25 cellular contexts compared by ENCODE assay signal in the genomic region with DNA sequence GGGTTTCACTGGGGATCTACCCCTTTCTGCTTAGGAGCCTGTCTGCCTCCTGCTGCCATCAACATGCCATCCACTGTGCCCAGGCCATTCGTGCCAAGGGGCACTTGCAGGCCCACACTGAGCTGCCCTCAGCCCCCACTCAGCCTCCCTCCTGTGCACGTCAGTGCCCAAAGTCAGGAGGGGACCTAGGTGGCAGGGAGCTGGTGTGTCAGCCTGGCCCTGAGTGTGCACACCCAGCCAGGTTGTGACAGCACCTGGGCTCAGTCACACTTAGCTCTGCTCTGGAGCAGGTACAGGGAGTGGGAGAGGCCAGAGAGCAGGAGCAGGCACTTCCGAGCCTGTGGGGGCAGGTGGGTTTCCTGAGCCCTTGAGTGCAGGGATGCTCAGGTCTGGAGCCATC.
DNase-seq lines count a peak whose midpoint lies in the region; ATAC-seq, FAIRE-seq and TF ChIP-seq lines count a peak whose summit lies in the region.
"Had no signal": no experiment of that assay in that cellular context is flagged by ENCODE, and none has a peak within 500 bp of the region (broad histone marks: within the 10 kb centered on the region; RNA-seq: fewer than 3 reads in every experiment).

No MANE protein-coding gene starts in this region.

- no peaks in the 10 kb centered on the region for H4K20me1 ChIP-seq in HepG2 (ENCODE audit: insufficient read depth, low read length)
- H4K20me1 ChIP-seq: BLaER1 had no signal

- H3K4me1 ChIP-seq in HepG2 (ENCODE audit: insufficient read depth, low read length) (no peaks in the 10 kb centered on the region), spleen (no peaks in the 10 kb centered on the region)
- H3K4me1 ChIP-seq: BLaER1, HAP-1 had no signal

- peaks cover 0 to 12% of the 10 kb centered on the region in 2 donors for H3K9me3 Mint-ChIP-seq in stimulated activated naive CD8-positive, alpha-beta T cell treated with anti-CD3 and anti-CD28 coated beads, Interleukin-15, amount 100 ng/mL, for 72 hours
- no peaks in the 10 kb centered on the region for H3K9me3 Mint-ChIP-seq in stimulated activated effector memory CD8-positive, alpha-beta T cell treated with anti-CD3 and anti-CD28 coated beads, Interleukin-12 subunit alpha, Interleukin-12 subunit beta, amount 100 ng/mL, for 72 hours
- H3K9me3 Mint-ChIP-seq: HFFc6 had no signal

- no peak for TF ChIP-seq POLR2A in HepG2 (IDR thresholded peaks at IDR 0.05; ENCODE audit: insufficient read depth in 1 of 2, low read depth in 2 of 2, low read length in 2 of 2)
- TF ChIP-seq POLR2A in spleen (IDR thresholded peaks at IDR 0.05): no peak

- peak; percentile 26 for ATAC-seq in stimulated activated naive CD8-positive, alpha-beta T cell treated with anti-CD3 and anti-CD28 coated beads, Interleukin-15, amount 100 ng/mL, for 72 hours
- no peak for ATAC-seq in stimulated activated naive CD8-positive, alpha-beta T cell treated with anti-CD3 and anti-CD28 coated beads, Interleukin-15, Interleukin-2, amounts not matched to agents 100 U/mL and 50 U/mL, for 24 hours
- ATAC-seq in HepG2 (peak; percentile 51), HG03520 (IDR thresholded peaks at IDR 0.05; ENCODE audit: unreplicated experiment) (no peak)
- peak; percentile 16 for ATAC-seq in stimulated activated effector memory CD8-positive, alpha-beta T cell treated with anti-CD3 and anti-CD28 coated beads, Interleukin-12 subunit alpha, Interleukin-12 subunit beta, amount 100 ng/mL, for 72 hours

- BruUV-seq in HepG2 (replicated peaks; lab: Mats Ljungman, UMichigan): no TSS peak

- H3K27ac Mint-ChIP-seq in stimulated activated naive CD8-positive, alpha-beta T cell treated with anti-CD3 and anti-CD28 coated beads, Interleukin-15, amount 100 ng/mL, for 72 hours: peak overlapping the region in 1 of 2 donors; percentile 48
- H3K27ac Mint-ChIP-seq in stimulated activated effector memory CD8-positive, alpha-beta T cell treated with anti-CD3 and anti-CD28 coated beads, Interleukin-12 subunit alpha, Interleukin-12 subunit beta, amount 100 ng/mL, for 72 hours: no peak overlapping the region
- H3K27ac Mint-ChIP-seq: B cell; CD4-positive, CD25-positive, alpha-beta regulatory T cell; HFFc6 had no signal

- FAIRE-seq in HepG2 (lab: Jason Lieb, UNC): no peak
- FAIRE-seq: A204.1, D721Med, GM12891, GM18507, H54 had no signal

- H3K36me3 ChIP-seq in HepG2 (replicated peaks in 1 of 2; ENCODE audit: control insufficient read depth in 1 of 2, insufficient read depth in 2 of 2, low read length in 2 of 2) (no peaks in the 10 kb centered on the region), spleen (no peaks in the 10 kb centered on the region)
- H3K36me3 ChIP-seq: BLaER1, HAP-1 had no signal

- no peak for TF ChIP-seq EP300 in HepG2 (IDR thresholded peaks at IDR 0.05; ENCODE audit: low read depth in 2 of 2, low read length in 2 of 2)
- no peak for TF ChIP-seq EP300 in HepG2 (CRISPR knock-in tag; IDR thresholded peaks at IDR 0.05; ENCODE audit: borderline replicate concordance)

- intact Hi-C loops in HepG2 (cut with micrococcal nuclease; ENCODE audit: unreplicated experiment) (no loop called here), spleen (cut with DNase I; ENCODE audit: low total_unique reads) (no loop called here)

- H3K9ac ChIP-seq in HepG2 (ENCODE audit: insufficient read depth, low read depth, low read length): no peak overlapping the region
- H3K9ac ChIP-seq: BLaER1 had no signal

- no peak for DNase-seq in stimulated activated naive CD8-positive, alpha-beta T cell treated with anti-CD3 and anti-CD28 coated beads, Interleukin-15, amount 100 ng/mL, for 72 hours
- no peak for DNase-seq in stimulated activated naive CD8-positive, alpha-beta T cell treated with anti-CD3 and anti-CD28 coated beads, Interleukin-15, Interleukin-2, amounts not matched to agents 100 U/mL and 50 U/mL, for 24 hours
- no peak for DNase-seq in HepG2 (ENCODE audit: low spot score)
- no peak for DNase-seq in stimulated activated effector memory CD8-positive, alpha-beta T cell treated with anti-CD3 and anti-CD28 coated beads, Interleukin-12 subunit alpha, Interleukin-12 subunit beta, amount 100 ng/mL, for 72 hours (ENCODE audit: low spot score in 2 of 2)
- DNase-seq in spleen: no peak
- no peak for DNase-seq in EL
- DNase-seq in effector CD4-positive, alpha-beta T cell: no peak
- DNase-seq: CD4-positive, CD25-positive, alpha-beta regulatory T cell; CD8-positive, alpha-beta memory T cell; DMS 273 treated with DMSO at 0.1 percent for 48 hours; DMS79; GF-D8; GOT3; HFFc6 had no signal

- POLR2A ChIA-PET in HepG2 (lab: Yijun Ruan, JAX): no interaction called here

- H3K4me3 ChIP-seq in HepG2 (replicated peaks in 1 of 3; ENCODE audit: insufficient read depth in 1 of 3, low read depth in 2 of 3, low read length in 3 of 3) (no peak overlapping the region), spleen (no peak overlapping the region)
- H3K4me3 ChIP-seq: BLaER1, HAP-1 had no signal

- H3K9me3 ChIP-seq in HepG2 (ENCODE audit: low read length): no peaks in the 10 kb centered on the region
- H3K9me3 ChIP-seq in spleen: peaks cover 0 to 21% (median 6%) of the 10 kb centered on the region in 8 donors
- H3K9me3 ChIP-seq: HAP-1 had no signal

- no peaks in the 10 kb centered on the region for H3K36me3 Mint-ChIP-seq in stimulated activated effector memory CD8-positive, alpha-beta T cell treated with anti-CD3 and anti-CD28 coated beads, Interleukin-12 subunit alpha, Interleukin-12 subunit beta, amount 100 ng/mL, for 72 hours
- H3K36me3 Mint-ChIP-seq: CD4-positive, CD25-positive, alpha-beta regulatory T cell had no signal

- no peaks in the 10 kb centered on the region for H3K27me3 ChIP-seq in HepG2 (ENCODE audit: control insufficient read depth in 1 of 2, insufficient read depth in 2 of 2, low read length in 2 of 2)
- no peaks in the 10 kb centered on the region for H3K27me3 ChIP-seq in spleen (replicated peaks in 1 of 7)
- H3K27me3 ChIP-seq: BLaER1 had no signal

- TF ChIP-seq CTCF in HepG2 (CRISPR knock-in tag; IDR thresholded peaks at IDR 0.05) (no peak), spleen (IDR thresholded peaks at IDR 0.05 in 8 of 11, conservative IDR thresholded peaks at IDR 0.05 in 3 of 11) (no peak)

- H3K4me2 ChIP-seq in HepG2 (ENCODE audit: low read depth, low read length): no peak overlapping the region
- H3K4me2 ChIP-seq: BLaER1 had no signal

- H3K4me1 Mint-ChIP-seq in stimulated activated naive CD8-positive, alpha-beta T cell treated with anti-CD3 and anti-CD28 coated beads, Interleukin-15, amount 100 ng/mL, for 72 hours: no peaks in the 10 kb centered on the region
- no peaks in the 10 kb centered on the region for H3K4me1 Mint-ChIP-seq in stimulated activated effector memory CD8-positive, alpha-beta T cell treated with anti-CD3 and anti-CD28 coated beads, Interleukin-12 subunit alpha, Interleukin-12 subunit beta, amount 100 ng/mL, for 72 hours
- H3K4me1 Mint-ChIP-seq: B cell; CD8-positive, alpha-beta memory T cell had no signal

- 25% methylated on average over 2 of the region's 3 CpGs for WGBS in HepG2 (ENCODE audit: low lambda C conversion rate)
- 74 to 89% (median 78%) methylated on average over 3 of the region's 3 CpGs for WGBS in spleen, 5 donors

- in situ Hi-C loops in HepG2 (cut with HindIII; ENCODE audit: extremely low pct_ligation_motif_present, low pct_unique_long_range_greater_than_20kb): no loop called here

- H3K27me3 Mint-ChIP-seq in stimulated activated naive CD8-positive, alpha-beta T cell treated with anti-CD3 and anti-CD28 coated beads, Interleukin-15, amount 100 ng/mL, for 72 hours: no peaks in the 10 kb centered on the region

- no peaks in the 10 kb centered on the region for H3K79me2 ChIP-seq in HepG2 (ENCODE audit: insufficient read depth, low read length)

- no peak overlapping the region for H3K4me3 Mint-ChIP-seq in stimulated activated naive CD8-positive, alpha-beta T cell treated with anti-CD3 and anti-CD28 coated beads, Interleukin-15, amount 100 ng/mL, for 72 hours
- H3K4me3 Mint-ChIP-seq in stimulated activated effector memory CD8-positive, alpha-beta T cell treated with anti-CD3 and anti-CD28 coated beads, Interleukin-12 subunit alpha, Interleukin-12 subunit beta, amount 100 ng/mL, for 72 hours: no peak overlapping the region
- H3K4me3 Mint-ChIP-seq: B cell; CD8-positive, alpha-beta memory T cell; HFFc6 had no signal

- no peak for TF ChIP-seq RAD21 in HepG2 (CRISPR knock-in tag; IDR thresholded peaks at IDR 0.05)

- no peak overlapping the region for H2AFZ ChIP-seq in HepG2 (ENCODE audit: low read length)

- CTCF ChIA-PET in HepG2 (lab: Yijun Ruan, JAX; ENCODE audit: low intra/inter-chr PET ratio, low total read pairs): no interaction called here

- no peak overlapping the region for H3K27ac ChIP-seq in HepG2 (ENCODE audit: extremely low read length, insufficient read depth, low read length)
- no peak overlapping the region for H3K27ac ChIP-seq in spleen
- H3K27ac ChIP-seq: 22Rv1, BLaER1, C4-2B had no signal

TF ChIP-seq in HepG2, 621 proteins besides CTCF, POLR2A, EP300 and RAD21 (continues in another document):
- TF ChIP-seq ZNF124 (CRISPR knock-in tag; IDR thresholded peaks at IDR 0.05): no peak
- TF ChIP-seq KDM2A (CRISPR knock-in tag; IDR thresholded peaks at IDR 0.05; ENCODE audit: borderline replicate concordance, low read depth): no peak
- TF ChIP-seq, protein P1, sequence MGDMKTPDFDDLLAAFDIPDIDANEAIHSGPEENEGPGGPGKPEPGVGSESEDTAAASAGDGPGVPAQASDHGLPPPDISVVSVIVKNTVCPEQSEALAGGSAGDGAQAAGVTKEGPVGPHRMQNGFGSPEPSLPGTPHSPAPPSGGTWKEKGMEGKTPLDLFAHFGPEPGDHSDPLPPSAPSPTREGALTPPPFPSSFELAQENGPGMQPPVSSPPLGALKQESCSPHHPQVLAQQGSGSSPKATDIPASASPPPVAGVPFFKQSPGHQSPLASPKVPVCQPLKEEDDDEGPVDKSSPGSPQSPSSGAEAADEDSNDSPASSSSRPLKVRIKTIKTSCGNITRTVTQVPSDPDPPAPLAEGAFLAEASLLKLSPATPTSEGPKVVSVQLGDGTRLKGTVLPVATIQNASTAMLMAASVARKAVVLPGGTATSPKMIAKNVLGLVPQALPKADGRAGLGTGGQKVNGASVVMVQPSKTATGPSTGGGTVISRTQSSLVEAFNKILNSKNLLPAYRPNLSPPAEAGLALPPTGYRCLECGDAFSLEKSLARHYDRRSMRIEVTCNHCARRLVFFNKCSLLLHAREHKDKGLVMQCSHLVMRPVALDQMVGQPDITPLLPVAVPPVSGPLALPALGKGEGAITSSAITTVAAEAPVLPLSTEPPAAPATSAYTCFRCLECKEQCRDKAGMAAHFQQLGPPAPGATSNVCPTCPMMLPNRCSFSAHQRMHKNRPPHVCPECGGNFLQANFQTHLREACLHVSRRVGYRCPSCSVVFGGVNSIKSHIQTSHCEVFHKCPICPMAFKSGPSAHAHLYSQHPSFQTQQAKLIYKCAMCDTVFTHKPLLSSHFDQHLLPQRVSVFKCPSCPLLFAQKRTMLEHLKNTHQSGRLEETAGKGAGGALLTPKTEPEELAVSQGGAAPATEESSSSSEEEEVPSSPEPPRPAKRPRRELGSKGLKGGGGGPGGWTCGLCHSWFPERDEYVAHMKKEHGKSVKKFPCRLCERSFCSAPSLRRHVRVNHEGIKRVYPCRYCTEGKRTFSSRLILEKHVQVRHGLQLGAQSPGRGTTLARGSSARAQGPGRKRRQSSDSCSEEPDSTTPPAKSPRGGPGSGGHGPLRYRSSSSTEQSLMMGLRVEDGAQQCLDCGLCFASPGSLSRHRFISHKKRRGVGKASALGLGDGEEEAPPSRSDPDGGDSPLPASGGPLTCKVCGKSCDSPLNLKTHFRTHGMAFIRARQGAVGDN (CRISPR knock-in tag; IDR thresholded peaks at IDR 0.05): no peak

Comparison
In these comparisons a context has a peak if more than half of its experiments do, and no peak if none do; other contexts are left out.
1. ATAC-seq: peak in stimulated activated naive CD8-positive, alpha-beta T cell treated with anti-CD3 and anti-CD28 coated beads, Interleukin-15, amount 100 ng/mL, for 72 hours (single experiment), HepG2 (single experiment) and stimulated activated effector memory CD8-positive, alpha-beta T cell treated with anti-CD3 and anti-CD28 coated beads, Interleukin-12 subunit alpha, Interleukin-12 subunit beta, amount 100 ng/mL, for 72 hours (single experiment); none in stimulated activated naive CD8-positive, alpha-beta T cell treated with anti-CD3 and anti-CD28 coated beads, Interleukin-15, Interleukin-2, amounts not matched to agents 100 U/mL and 50 U/mL, for 24 hours (single experiment) and HG03520 (single experiment).